In genomic region chr15:40048155-40048792, GRCh38 we compare ENCODE assay signal across 1 cellular context.
TF ChIP-seq lines count a peak whose summit lies in the region.

No MANE protein-coding gene starts in this region.

TF ChIP-seq in GM12878, 131 proteins besides CTCF, POLR2A, EP300 and RAD21:
- no peak for TF ChIP-seq BCLAF1 (IDR thresholded peaks at IDR 0.05)
- TF ChIP-seq ETV6 (conservative IDR thresholded peaks at IDR 0.05 in 1 of 2, IDR thresholded peaks at IDR 0.05 in 1 of 2; ENCODE audit: borderline replicate concordance in 1 of 2, low read depth in 1 of 2) = no peak
- no peak for TF ChIP-seq RUNX3 (IDR thresholded peaks at IDR 0.05; ENCODE audit: low read length)
- TF ChIP-seq EZH2 (IDR thresholded peaks at IDR 0.05; ENCODE audit: borderline replicate concordance, control insufficient read depth, low read depth, low read length) = no peak
- peak; percentile 24; the same call in 1 of the 2 replicates for TF ChIP-seq MAX (IDR thresholded peaks at IDR 0.05; ENCODE audit: low read depth, low read length)
- TF ChIP-seq ESRRA (IDR thresholded peaks at IDR 0.05; ENCODE audit: low read length) = no peak
- TF ChIP-seq BACH1 (IDR thresholded peaks at IDR 0.05; ENCODE audit: borderline replicate concordance) = peak; percentile 24; the same call in 1 of the 2 replicates
- TF ChIP-seq IKZF2 (IDR thresholded peaks at IDR 0.05) = no peak
- TF ChIP-seq YY1 (IDR thresholded peaks at IDR 0.05; ENCODE audit: low read depth, low read length) = no peak; the same call in 1 of the 2 replicates
- TF ChIP-seq RELA (IDR thresholded peaks at IDR 0.05; ENCODE audit: borderline replicate concordance, partially characterized antibody) = no peak
- TF ChIP-seq SPI1 (IDR thresholded peaks at IDR 0.05; ENCODE audit: borderline replicate concordance, insufficient read depth, low read depth, low read length) = peak; percentile 46; the same call in 1 of the 2 replicates
- no peak for TF ChIP-seq KAT2A (conservative IDR thresholded peaks at IDR 0.05; ENCODE audit: control insufficient read depth, low read depth, low read length)
- TF ChIP-seq IKZF1 (conservative IDR thresholded peaks at IDR 0.05) = no peak
- TF ChIP-seq HSF1 (IDR thresholded peaks at IDR 0.05; ENCODE audit: low read depth, low read length) = no peak
- TF ChIP-seq POLR2AphosphoS2 (IDR thresholded peaks at IDR 0.05; ENCODE audit: low read depth, low read length) = 0 out of 2 replicates have a peak, but pooled peaks have one; percentile 36
- TF ChIP-seq, protein P1, sequence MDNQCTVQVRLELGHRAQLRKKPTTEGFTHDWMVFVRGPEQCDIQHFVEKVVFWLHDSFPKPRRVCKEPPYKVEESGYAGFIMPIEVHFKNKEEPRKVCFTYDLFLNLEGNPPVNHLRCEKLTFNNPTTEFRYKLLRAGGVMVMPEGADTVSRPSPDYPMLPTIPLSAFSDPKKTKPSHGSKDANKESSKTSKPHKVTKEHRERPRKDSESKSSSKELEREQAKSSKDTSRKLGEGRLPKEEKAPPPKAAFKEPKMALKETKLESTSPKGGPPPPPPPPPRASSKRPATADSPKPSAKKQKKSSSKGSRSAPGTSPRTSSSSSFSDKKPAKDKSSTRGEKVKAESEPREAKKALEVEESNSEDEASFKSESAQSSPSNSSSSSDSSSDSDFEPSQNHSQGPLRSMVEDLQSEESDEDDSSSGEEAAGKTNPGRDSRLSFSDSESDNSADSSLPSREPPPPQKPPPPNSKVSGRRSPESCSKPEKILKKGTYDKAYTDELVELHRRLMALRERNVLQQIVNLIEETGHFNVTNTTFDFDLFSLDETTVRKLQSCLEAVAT (IDR thresholded peaks at IDR 0.05) = peak; percentile 51; the same call in 1 of the 2 replicates
- TF ChIP-seq ELK1 (IDR thresholded peaks at IDR 0.05; ENCODE audit: low read depth, low read length) = no peak
- TF ChIP-seq EED (IDR thresholded peaks at IDR 0.05; ENCODE audit: low read depth) = peak; percentile 38
- TF ChIP-seq, protein P2, sequence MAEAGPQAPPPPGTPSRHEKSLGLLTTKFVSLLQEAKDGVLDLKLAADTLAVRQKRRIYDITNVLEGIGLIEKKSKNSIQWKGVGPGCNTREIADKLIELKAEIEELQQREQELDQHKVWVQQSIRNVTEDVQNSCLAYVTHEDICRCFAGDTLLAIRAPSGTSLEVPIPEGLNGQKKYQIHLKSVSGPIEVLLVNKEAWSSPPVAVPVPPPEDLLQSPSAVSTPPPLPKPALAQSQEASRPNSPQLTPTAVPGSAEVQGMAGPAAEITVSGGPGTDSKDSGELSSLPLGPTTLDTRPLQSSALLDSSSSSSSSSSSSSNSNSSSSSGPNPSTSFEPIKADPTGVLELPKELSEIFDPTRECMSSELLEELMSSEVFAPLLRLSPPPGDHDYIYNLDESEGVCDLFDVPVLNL (IDR thresholded peaks at IDR 0.05; ENCODE audit: low read depth, low read length) = no peak
- 0 out of 2 replicates have a peak, but pooled peaks have one; percentile 38 for TF ChIP-seq TCF3 (IDR thresholded peaks at IDR 0.05; ENCODE audit: borderline replicate concordance, insufficient read depth, low read depth, low read length)
- TF ChIP-seq BRCA1 (IDR thresholded peaks at IDR 0.05; ENCODE audit: low read depth, low read length) = no peak
- TF ChIP-seq HDGF (IDR thresholded peaks at IDR 0.05) = no peak
- no peak for TF ChIP-seq POU2F2 (IDR thresholded peaks at IDR 0.05; ENCODE audit: borderline replicate concordance, low read depth, low read length)
- TF ChIP-seq EGR1 (IDR thresholded peaks at IDR 0.05; ENCODE audit: borderline replicate concordance in 1 of 2, low read depth in 2 of 2, low read length in 2 of 2) = peak in 1 of 2 experiments; percentile 40; a peak in 1 of 3 replicates
- 0 out of 2 replicates have a peak, but pooled peaks have one; percentile 50 for TF ChIP-seq TCF12 (IDR thresholded peaks at IDR 0.05; ENCODE audit: low read depth, low read length)
- no peak for TF ChIP-seq SP1 (IDR thresholded peaks at IDR 0.05; ENCODE audit: low read depth, low read length)
- TF ChIP-seq, protein P3, sequence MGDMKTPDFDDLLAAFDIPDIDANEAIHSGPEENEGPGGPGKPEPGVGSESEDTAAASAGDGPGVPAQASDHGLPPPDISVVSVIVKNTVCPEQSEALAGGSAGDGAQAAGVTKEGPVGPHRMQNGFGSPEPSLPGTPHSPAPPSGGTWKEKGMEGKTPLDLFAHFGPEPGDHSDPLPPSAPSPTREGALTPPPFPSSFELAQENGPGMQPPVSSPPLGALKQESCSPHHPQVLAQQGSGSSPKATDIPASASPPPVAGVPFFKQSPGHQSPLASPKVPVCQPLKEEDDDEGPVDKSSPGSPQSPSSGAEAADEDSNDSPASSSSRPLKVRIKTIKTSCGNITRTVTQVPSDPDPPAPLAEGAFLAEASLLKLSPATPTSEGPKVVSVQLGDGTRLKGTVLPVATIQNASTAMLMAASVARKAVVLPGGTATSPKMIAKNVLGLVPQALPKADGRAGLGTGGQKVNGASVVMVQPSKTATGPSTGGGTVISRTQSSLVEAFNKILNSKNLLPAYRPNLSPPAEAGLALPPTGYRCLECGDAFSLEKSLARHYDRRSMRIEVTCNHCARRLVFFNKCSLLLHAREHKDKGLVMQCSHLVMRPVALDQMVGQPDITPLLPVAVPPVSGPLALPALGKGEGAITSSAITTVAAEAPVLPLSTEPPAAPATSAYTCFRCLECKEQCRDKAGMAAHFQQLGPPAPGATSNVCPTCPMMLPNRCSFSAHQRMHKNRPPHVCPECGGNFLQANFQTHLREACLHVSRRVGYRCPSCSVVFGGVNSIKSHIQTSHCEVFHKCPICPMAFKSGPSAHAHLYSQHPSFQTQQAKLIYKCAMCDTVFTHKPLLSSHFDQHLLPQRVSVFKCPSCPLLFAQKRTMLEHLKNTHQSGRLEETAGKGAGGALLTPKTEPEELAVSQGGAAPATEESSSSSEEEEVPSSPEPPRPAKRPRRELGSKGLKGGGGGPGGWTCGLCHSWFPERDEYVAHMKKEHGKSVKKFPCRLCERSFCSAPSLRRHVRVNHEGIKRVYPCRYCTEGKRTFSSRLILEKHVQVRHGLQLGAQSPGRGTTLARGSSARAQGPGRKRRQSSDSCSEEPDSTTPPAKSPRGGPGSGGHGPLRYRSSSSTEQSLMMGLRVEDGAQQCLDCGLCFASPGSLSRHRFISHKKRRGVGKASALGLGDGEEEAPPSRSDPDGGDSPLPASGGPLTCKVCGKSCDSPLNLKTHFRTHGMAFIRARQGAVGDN (IDR thresholded peaks at IDR 0.05) = no peak
- TF ChIP-seq POLR2AphosphoS5 (IDR thresholded peaks at IDR 0.05; ENCODE audit: low read length) = no peak
- TF ChIP-seq NFYA (IDR thresholded peaks at IDR 0.05; ENCODE audit: borderline replicate concordance, low read depth, low read length) = no peak
- TF ChIP-seq NR2F1 (conservative IDR thresholded peaks at IDR 0.05) = 0 out of 2 replicates have a peak, but pooled peaks have one; percentile 12
- TF ChIP-seq ASH2L (IDR thresholded peaks at IDR 0.05; ENCODE audit: borderline replicate concordance, low read depth) = no peak
